In the genomic region with DNA sequence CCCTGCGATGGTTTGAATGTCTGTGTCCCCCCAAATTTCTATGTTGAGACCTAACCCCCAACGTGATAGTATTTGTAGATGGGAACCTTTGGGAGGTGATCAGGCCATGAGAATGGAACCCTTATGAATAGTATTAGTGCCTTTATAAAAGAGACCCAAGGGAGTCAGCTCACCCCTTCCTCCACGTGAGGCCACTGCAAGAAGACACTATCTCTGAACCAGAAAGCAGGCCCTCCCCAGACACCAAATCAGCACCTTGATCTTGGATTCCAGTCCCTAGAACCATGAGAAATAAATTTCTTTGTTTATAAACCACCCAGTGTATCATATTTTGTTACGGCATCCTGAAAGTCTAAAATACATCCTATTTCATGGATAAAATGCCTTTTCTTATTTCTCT, we compare ENCODE assay signal across 12 cellular contexts.
DNase-seq lines count a peak whose midpoint lies in the region; ATAC-seq and TF ChIP-seq lines count a peak whose summit lies in the region.
"Had no signal": no experiment of that assay in that cellular context is flagged by ENCODE, and none has a peak within 500 bp of the region (broad histone marks: within the 10 kb centered on the region; RNA-seq: fewer than 3 reads in every experiment).

No MANE protein-coding gene starts in this region.

- H3K4me3 ChIP-seq in CD4-positive, CD25-positive, alpha-beta regulatory T cell (ENCODE audit: low read depth, low read length), result no peak overlapping the region
- H3K4me3 ChIP-seq: testis had no signal

- peaks cover 0 to 2% (median 0%) of the 10 kb centered on the region in 7 donors for H3K9me3 Mint-ChIP-seq in CD4-positive, CD25-positive, alpha-beta regulatory T cell
- peaks cover 4% of the 10 kb centered on the region for H3K9me3 Mint-ChIP-seq in activated naive CD8-positive, alpha-beta T cell treated with anti-CD3 and anti-CD28 coated beads for 36 hours
- H3K9me3 Mint-ChIP-seq in natural killer cell, result no peaks in the 10 kb centered on the region

- no peak for DNase-seq in CD4-positive, CD25-positive, alpha-beta regulatory T cell
- DNase-seq in NAMALWA (ENCODE audit: low spot score), result peak; percentile 55
- DNase-seq in activated naive CD8-positive, alpha-beta T cell treated with anti-CD3 and anti-CD28 coated beads for 36 hours, result no peak
- no peak for DNase-seq in natural killer cell
- no peak for DNase-seq in GM13977 (ENCODE audit: low spot score)
- no peak for DNase-seq in NCI-H1436 (lab: John Stamatoyannopoulos, UW)
- no peak for DNase-seq in HUDEP-2 (lab: John Stamatoyannopoulos, UW; ENCODE audit: unreplicated experiment in 76 of 76)
- DNase-seq: brain microvascular endothelial cell, foreskin melanocyte, SHP77 treated with DMSO at 0.1 percent for 48 hours, testis had no signal

- no peaks in the 10 kb centered on the region for H3K36me3 Mint-ChIP-seq in CD4-positive, CD25-positive, alpha-beta regulatory T cell
- no peaks in the 10 kb centered on the region for H3K36me3 Mint-ChIP-seq in activated naive CD8-positive, alpha-beta T cell treated with anti-CD3 and anti-CD28 coated beads for 36 hours
- H3K36me3 Mint-ChIP-seq in natural killer cell, result no peaks in the 10 kb centered on the region

- H3K4me3 Mint-ChIP-seq in CD4-positive, CD25-positive, alpha-beta regulatory T cell, result peak overlapping the region in 3 of 4 donors; percentile 30 to 79 (median 41)
- H3K4me3 Mint-ChIP-seq in activated naive CD8-positive, alpha-beta T cell treated with anti-CD3 and anti-CD28 coated beads for 36 hours, result no peak overlapping the region
- peak overlapping the region; percentile 35 for H3K4me3 Mint-ChIP-seq in natural killer cell

- peak overlapping the region; percentile 78 to 100 (median 98) for H3K27ac Mint-ChIP-seq in CD4-positive, CD25-positive, alpha-beta regulatory T cell
- H3K27ac Mint-ChIP-seq in activated naive CD8-positive, alpha-beta T cell treated with anti-CD3 and anti-CD28 coated beads for 36 hours, result peak overlapping the region; percentile 99
- peak overlapping the region; percentile 99 to 100 for H3K27ac Mint-ChIP-seq in natural killer cell

- peaks cover 35% of the 10 kb centered on the region for H3K4me1 ChIP-seq in CD4-positive, CD25-positive, alpha-beta regulatory T cell (ENCODE audit: control insufficient read depth, insufficient read depth, low read length, poor library complexity, severe bottlenecking)

- H3K27me3 ChIP-seq in CD4-positive, CD25-positive, alpha-beta regulatory T cell (ENCODE audit: control insufficient read depth, insufficient read depth, low read length), result no peaks in the 10 kb centered on the region
- H3K27me3 ChIP-seq: brain microvascular endothelial cell, testis had no signal

- H3K27ac ChIP-seq in CD4-positive, CD25-positive, alpha-beta regulatory T cell (ENCODE audit: insufficient read depth, low read length, poor library complexity, severe bottlenecking), result peak overlapping the region; percentile 97
- H3K27ac ChIP-seq: brain microvascular endothelial cell, testis had no signal

- H3K4me1 Mint-ChIP-seq in CD4-positive, CD25-positive, alpha-beta regulatory T cell, result peaks cover 24 to 43% (median 30%) of the 10 kb centered on the region in 4 donors
- peaks cover 46% of the 10 kb centered on the region for H3K4me1 Mint-ChIP-seq in activated naive CD8-positive, alpha-beta T cell treated with anti-CD3 and anti-CD28 coated beads for 36 hours
- peaks cover 34 to 35% of the 10 kb centered on the region in 2 donors for H3K4me1 Mint-ChIP-seq in natural killer cell

- no peaks in the 10 kb centered on the region for H3K9me3 ChIP-seq in CD4-positive, CD25-positive, alpha-beta regulatory T cell (ENCODE audit: control insufficient read depth in 2 of 2, low read length in 2 of 2)
- H3K9me3 ChIP-seq: testis had no signal

- no peaks in the 10 kb centered on the region for H3K36me3 ChIP-seq in CD4-positive, CD25-positive, alpha-beta regulatory T cell (ENCODE audit: control insufficient read depth, insufficient read depth, low read length)
- H3K36me3 ChIP-seq: brain microvascular endothelial cell had no signal

- in situ Hi-C loops in GM13977 (cut with MboI; ENCODE audit: low pct_unique_long_range_greater_than_20kb, low sequenced_read_pairs, unreplicated experiment), result no loop called here

- H3K27me3 Mint-ChIP-seq in CD4-positive, CD25-positive, alpha-beta regulatory T cell, result peaks cover 5% of the 10 kb centered on the region
- no peaks in the 10 kb centered on the region for H3K27me3 Mint-ChIP-seq in activated naive CD8-positive, alpha-beta T cell treated with anti-CD3 and anti-CD28 coated beads for 36 hours
- H3K27me3 Mint-ChIP-seq in natural killer cell (ENCODE audit: low read depth in 2 of 2), result no peaks in the 10 kb centered on the region

- intact Hi-C loops in natural killer cell (cut with micrococcal nuclease), result no loop called here

- TF ChIP-seq CTCF in natural killer cell (IDR thresholded peaks at IDR 0.05) (no peak), GM13977 (IDR thresholded peaks at IDR 0.05; ENCODE audit: extremely low read depth, insufficient read depth, missing control alignments) (no peak)

- no peak for ATAC-seq in CD4-positive, CD25-positive, alpha-beta regulatory T cell (ENCODE audit: low read depth in 2 of 2)
- ATAC-seq in natural killer cell, result no peak
- ATAC-seq in GM21381 (IDR thresholded peaks at IDR 0.05; ENCODE audit: unreplicated experiment), result no peak
